ENCODE assay signal across 11 cellular contexts in genomic region chr20:31496761-31497295, GRCh38. TPM values are rescaled to one million over a fixed set of nuclear protein-coding genes. Genes with fewer than 3 reads are reported as not detected.
A peak's percentile ranks its signal among the peaks of the same experiment; 100 is the strongest.
DNase-seq lines count a peak whose midpoint lies in the region; ATAC-seq and TF ChIP-seq lines count a peak whose summit lies in the region.
"Had no signal": no experiment of that assay in that cellular context is flagged by ENCODE, and none has a peak within 500 bp of the region (broad histone marks: within the 10 kb centered on the region; RNA-seq: fewer than 3 reads in every experiment).

No MANE protein-coding gene starts in this region.

- no peak for TF ChIP-seq CTCF in Calu3 (IDR thresholded peaks at IDR 0.05; ENCODE audit: unreplicated experiment)
- no peak for TF ChIP-seq CTCF in heart right ventricle (IDR thresholded peaks at IDR 0.05)

- H3K4me1 Mint-ChIP-seq in Calu3 (ENCODE audit: low read depth, unreplicated experiment): peaks cover 8% of the 10 kb centered on the region
- H3K4me1 Mint-ChIP-seq: activated CD4-positive, alpha-beta T cell treated with anti-CD3 and anti-CD28 coated beads, Interleukin-2, amount 10 ng/mL, durations not matched to agents 7 days and 5 days had no signal

- no peak overlapping the region for H3K27ac Mint-ChIP-seq in Calu3 (ENCODE audit: unreplicated experiment)
- H3K27ac Mint-ChIP-seq: activated CD4-positive, alpha-beta T cell treated with anti-CD3 and anti-CD28 coated beads, Interleukin-2, amount 10 ng/mL, durations not matched to agents 7 days and 5 days had no signal

- peaks cover 74% of the 10 kb centered on the region for H3K27me3 Mint-ChIP-seq in Calu3 (ENCODE audit: unreplicated experiment)

- BruUV-seq in Calu3 (replicated peaks; lab: Mats Ljungman, UMichigan): no TSS peak

- no peak overlapping the region for H3K4me3 Mint-ChIP-seq in Calu3 (ENCODE audit: low read depth, unreplicated experiment)
- H3K4me3 Mint-ChIP-seq: activated CD4-positive, alpha-beta T cell treated with anti-CD3 and anti-CD28 coated beads, Interleukin-2, amount 10 ng/mL, durations not matched to agents 7 days and 5 days had no signal

- no peaks in the 10 kb centered on the region for H3K36me3 ChIP-seq in heart right ventricle
- H3K36me3 ChIP-seq in skeletal muscle tissue (ENCODE audit: control insufficient read depth in 3 of 3, insufficient read depth in 3 of 3, low read length in 3 of 3): no peaks in the 10 kb centered on the region

- peaks cover 0 to 36% (median 19%) of the 10 kb centered on the region in 9 donors for H3K4me1 ChIP-seq in heart right ventricle
- H3K4me1 ChIP-seq in skeletal muscle tissue (ENCODE audit: control insufficient read depth in 3 of 3, insufficient read depth in 3 of 3, low read length in 3 of 3): peaks cover 9 to 20% (median 14%) of the 10 kb centered on the region in 3 donors

- H3K27ac ChIP-seq in heart right ventricle (peak overlapping the region; percentile 56 to 85 (median 75)), skeletal muscle tissue (ENCODE audit: low read depth, low read length) (peak overlapping the region; percentile 55)
- H3K27ac ChIP-seq: RWPE1 had no signal

- H3K36me3 Mint-ChIP-seq in Calu3 (ENCODE audit: insufficient read depth, unreplicated experiment): no peaks in the 10 kb centered on the region

- ATAC-seq in heart right ventricle (peak; percentile 87 to 94 (median 92)), GM21786 (IDR thresholded peaks at IDR 0.05; ENCODE audit: unreplicated experiment) (no peak)

- DNase-seq in Calu3 (peak; percentile 44), RPMI7951 (ENCODE audit: low read depth) (peak; percentile 54), heart right ventricle (peak; percentile 84 to 89), DMS79 (lab: John Stamatoyannopoulos, UW) (no peak), UCSD-AML1 (lab: John Stamatoyannopoulos, UW; ENCODE audit: unreplicated experiment) (no peak), NCI-H1436 treated with DMSO at 0.1 percent for 48 hours (lab: John Stamatoyannopoulos, UW) (no peak)
- DNase-seq: activated CD4-positive, alpha-beta T cell treated with anti-CD3 and anti-CD28 coated beads, Interleukin-2, amount 10 ng/mL, durations not matched to agents 7 days and 5 days had no signal

- H3K9me3 Mint-ChIP-seq in Calu3 (ENCODE audit: low read depth, unreplicated experiment): no peaks in the 10 kb centered on the region
- H3K9me3 Mint-ChIP-seq: activated CD4-positive, alpha-beta T cell treated with anti-CD3 and anti-CD28 coated beads, Interleukin-2, amount 10 ng/mL, durations not matched to agents 7 days and 5 days had no signal

- H3K4me3 ChIP-seq in heart right ventricle (peak overlapping the region in 2 of 10 donors; percentile 7 to 19), skeletal muscle tissue (ENCODE audit: low read length in 3 of 3) (peak overlapping the region in 2 of 3 donors; percentile 38 to 40)

- 24 to 26% methylated on average over 15 of the region's 15 CpGs for WGBS in heart right ventricle, 2 donors

- H3K27me3 ChIP-seq in heart right ventricle: peaks cover 0 to 14% (median 7%) of the 10 kb centered on the region in 7 donors
- peaks cover 0 to 10% (median 3%) of the 10 kb centered on the region in 3 donors for H3K27me3 ChIP-seq in skeletal muscle tissue (ENCODE audit: control insufficient read depth in 3 of 3, insufficient read depth in 3 of 3, low read length in 3 of 3)

- intact Hi-C loops in Calu3 (cut with micrococcal nuclease; ENCODE audit: unreplicated experiment): no loop called here
- intact Hi-C loops in heart right ventricle (cut with DNase I): no loop called here

- CTCF ChIA-PET in Calu3 (lab: Charles Lee): interaction anchor here (1.0 kb wide), 1 partner anchor 10 kb away, joined by 3 read pairs; no protein-coding TSS in a partner anchor

- H3K9ac ChIP-seq in skeletal muscle tissue (ENCODE audit: low read depth in 1 of 3, low read length in 3 of 3): peak overlapping the region in 1 of 3 donors; percentile 51

- H3K9me3 ChIP-seq in heart right ventricle (no peaks in the 10 kb centered on the region), skeletal muscle tissue (ENCODE audit: control insufficient read depth in 3 of 3, low read length in 3 of 3) (no peaks in the 10 kb centered on the region)

RNA-seq across cellular contexts. Expression of gene HM13, which starts 17.4 kb away (rescaled TPM):
- 342 and 378 TPM in 2 replicates for total RNA-seq in Calu3 (2022)
- 176 and 179 TPM in 2 replicates for total RNA-seq in RPMI7951 (2014; rRNA removed; shearing (Covaris generic))
- 10 to 100 TPM; 27.5 to 71.6 (median 33.5) TPM for total RNA-seq in heart right ventricle
- polyA plus RNA-seq in heart right ventricle: 100 to 1,000 TPM in 1 of 2 donors, 10 to 100 TPM in 1; 65.1 to 102 TPM
- total RNA-seq in skeletal muscle tissue: 30.8 TPM

RNA-seq across cellular contexts. Expression of gene REM1, which starts 21.7 kb away (rescaled TPM):
- total RNA-seq in Calu3 (2022): not detected in 2 replicates
- 0.24 and 0.39 TPM in 2 replicates for total RNA-seq in RPMI7951 (2014; rRNA removed; shearing (Covaris generic))
- total RNA-seq in heart right ventricle: 1 to 10 TPM in 7 of 10 donors, under 1 TPM in 3; 0.60 to 3.4 (median 1.3) TPM
- polyA plus RNA-seq in heart right ventricle: 1 to 10 TPM; 3.9 to 7.2 TPM
- 4.7 TPM for total RNA-seq in skeletal muscle tissue
- total RNA-seq: activated CD4-positive, alpha-beta T cell treated with anti-CD3 and anti-CD28 coated beads, Interleukin-2, amount 10 ng/mL, durations not matched to agents 7 days and 5 days; H1 had no signal

RNA-seq across cellular contexts. Expression of gene DEFB124, which starts 21.9 kb away (rescaled TPM):
- total RNA-seq in Calu3 (2022): not detected in 2 replicates
- not detected in 2 replicates for total RNA-seq in RPMI7951 (2014; rRNA removed; shearing (Covaris generic))
- total RNA-seq in heart right ventricle: 1 to 10 TPM in 2 of 10 donors, not detected in 8; 1.5 to 3.1 TPM
- polyA plus RNA-seq in heart right ventricle: 1 to 10 TPM in 1 of 2 donors, under 1 TPM in 1; 0.13 to 1.5 TPM
- total RNA-seq in skeletal muscle tissue: not detected
- total RNA-seq: activated CD4-positive, alpha-beta T cell treated with anti-CD3 and anti-CD28 coated beads, Interleukin-2, amount 10 ng/mL, durations not matched to agents 7 days and 5 days; H1 had no signal
- polyA plus RNA-seq: H1 had no signal

RNA-seq across cellular contexts. Expression of gene DEFB123, which starts 56.4 kb away (rescaled TPM):
- total RNA-seq in Calu3 (2022) (not detected in 2 replicates), heart right ventricle (not detected), skeletal muscle tissue (not detected)
- not detected in 2 replicates for total RNA-seq in RPMI7951 (2014; rRNA removed; shearing (Covaris generic))
- not detected for polyA plus RNA-seq in heart right ventricle
- total RNA-seq: activated CD4-positive, alpha-beta T cell treated with anti-CD3 and anti-CD28 coated beads, Interleukin-2, amount 10 ng/mL, durations not matched to agents 7 days and 5 days; H1 had no signal
- polyA plus RNA-seq: H1 had no signal

Comparison
In these comparisons a context has a peak if more than half of its experiments do, and no peak if none do; other contexts are left out.
1. DNase-seq: peak in Calu3 (single experiment), RPMI7951 (single experiment) and heart right ventricle (2 of 2); none in DMS79 (single experiment), UCSD-AML1 (single experiment) and NCI-H1436 treated with DMSO at 0.1 percent for 48 hours (single experiment).